Comparison of ENCODE assay signal across 16 cellular contexts in genomic region chr6:39927159-39927558, GRCh38. TPM values are rescaled to one million over a fixed set of nuclear protein-coding genes. Genes with fewer than 3 reads are reported as not detected.
DNase-seq lines count a peak whose midpoint lies in the region; ATAC-seq and TF ChIP-seq lines count a peak whose summit lies in the region.
"Had no signal": no experiment of that assay in that cellular context is flagged by ENCODE, and none has a peak within 500 bp of the region (broad histone marks: within the 10 kb centered on the region; RNA-seq: fewer than 3 reads in every experiment).

No MANE protein-coding gene starts in this region.

- H3K4me1 ChIP-seq in HEK293 (ENCODE audit: control insufficient read depth, insufficient read depth, low read length) (no peaks in the 10 kb centered on the region), thyroid gland (peaks cover 28 to 71% of the 10 kb centered on the region in 2 donors), colonic mucosa (peaks cover 9% of the 10 kb centered on the region)

- H3K4me3 ChIP-seq in HEK293 (ENCODE audit: low read depth, low read length): no peak overlapping the region
- no peak overlapping the region for H3K4me3 ChIP-seq in fibroblast of mammary gland (ENCODE audit: control insufficient read depth, low read depth, low read length)
- no peak overlapping the region for H3K4me3 ChIP-seq in thyroid gland (replicated peaks in 1 of 3)
- H3K4me3 ChIP-seq in colonic mucosa: no peak overlapping the region
- H3K4me3 ChIP-seq: mucosa of descending colon had no signal

- no peaks in the 10 kb centered on the region for H3K9me3 ChIP-seq in HEK293 (ENCODE audit: control insufficient read depth, insufficient read depth, low read depth, low read length)
- no peaks in the 10 kb centered on the region for H3K9me3 ChIP-seq in thyroid gland
- no peaks in the 10 kb centered on the region for H3K9me3 ChIP-seq in colonic mucosa
- H3K9me3 ChIP-seq: mucosa of descending colon had no signal

- H3K9me3 Mint-ChIP-seq in nephron progenitor cell: peaks cover 5% of the 10 kb centered on the region

- H3K27ac ChIP-seq in HEK293 (ENCODE audit: extremely low read depth, low read depth, low read length): no peak overlapping the region
- peak overlapping the region in 2 of 3 donors; percentile 41 to 69 for H3K27ac ChIP-seq in thyroid gland
- H3K27ac ChIP-seq in colonic mucosa: no peak overlapping the region

- POLR2A ChIA-PET in HEK293 (lab: Yijun Ruan, JAX): no interaction called here

- DNase-seq in SW480 (ENCODE audit: low spot score) (peak; percentile 34), fibroblast of mammary gland (ENCODE audit: low read depth) (peak; percentile 42), thyroid gland (peak in 1 of 2 donors; percentile 32), nephron progenitor cell (no peak), colonic mucosa (no peak)
- DNase-seq: activated CD4-positive, alpha-beta T cell treated with anti-CD3 and anti-CD28 coated beads, Interleukin-2, amount 10 ng/mL, durations not matched to agents 7 days and 5 days; activated effector memory CD4-positive, alpha-beta T cell treated with Interleukin-2 at 50 U/mL for 16 hours; CD8-positive, alpha-beta memory T cell; central memory CD4-positive, alpha-beta T cell; mucosa of descending colon; stimulated activated CD4-positive, alpha-beta T cell treated with anti-CD3 and anti-CD28 coated beads, Interleukin-2, amount 100 ng/mL, for 24 hours had no signal

- H3K4me1 Mint-ChIP-seq in nephron progenitor cell: peaks cover 24% of the 10 kb centered on the region
- H3K4me1 Mint-ChIP-seq: stimulated activated memory B cell treated with anti-CD40 and anti-IgM and Interleukin-4, amounts not matched to agents 10 μg/mL and 1 μg/mL and 100 μg/mL, for 72 hours had no signal

- peaks cover 48% of the 10 kb centered on the region for H3K36me3 Mint-ChIP-seq in nephron progenitor cell (ENCODE audit: low read depth)
- H3K36me3 Mint-ChIP-seq: CD8-positive, alpha-beta memory T cell; stimulated activated memory B cell treated with anti-CD40 and anti-IgM and Interleukin-4, amounts not matched to agents 10 μg/mL and 1 μg/mL and 100 μg/mL, for 72 hours had no signal

- no peak overlapping the region for H3K4me3 Mint-ChIP-seq in nephron progenitor cell
- H3K4me3 Mint-ChIP-seq: activated CD4-positive, alpha-beta T cell treated with anti-CD3 and anti-CD28 coated beads, Interleukin-2, amount 10 ng/mL, durations not matched to agents 7 days and 5 days; CD8-positive, alpha-beta memory T cell; stimulated activated memory B cell treated with anti-CD40 and anti-IgM and Interleukin-4, amounts not matched to agents 10 μg/mL and 1 μg/mL and 100 μg/mL, for 72 hours; T-helper 1 cell treated with Interleukin-12 subunit alpha and Interleukin-12 subunit beta and Interleukin-4 antibody, amounts not matched to agents 30 μg/mL and 1 μg/mL, for 36 hours had no signal

- H3K27ac Mint-ChIP-seq in nephron progenitor cell: no peak overlapping the region
- H3K27ac Mint-ChIP-seq: activated CD4-positive, alpha-beta T cell treated with anti-CD3 and anti-CD28 coated beads, Interleukin-2, amount 10 ng/mL, durations not matched to agents 7 days and 5 days; stimulated activated memory B cell treated with anti-CD40 and anti-IgM and Interleukin-4, amounts not matched to agents 10 μg/mL and 1 μg/mL and 100 μg/mL, for 72 hours had no signal

- intact Hi-C loops in thyroid gland (cut with DNase I): no loop called here
- intact Hi-C loops in colonic mucosa (cut with DNase I): no loop called here

- TF ChIP-seq CTCF in HEK293 (tag by site-specific recombination; IDR thresholded peaks at IDR 0.05): no peak
- TF ChIP-seq CTCF in fibroblast of mammary gland (conservative IDR thresholded peaks at IDR 0.05; ENCODE audit: control insufficient read depth, insufficient read depth, low read depth, low read length): no peak
- no peak for TF ChIP-seq CTCF in thyroid gland (IDR thresholded peaks at IDR 0.05)
- no peak for TF ChIP-seq CTCF in nephron progenitor cell (IDR thresholded peaks at IDR 0.05)
- no peak for TF ChIP-seq CTCF in colonic mucosa (IDR thresholded peaks at IDR 0.05)

- ATAC-seq in GM21576 (IDR thresholded peaks at IDR 0.05; ENCODE audit: unreplicated experiment): no peak
- ATAC-seq: mucosa of descending colon had no signal

- peaks cover 8% of the 10 kb centered on the region for H3K27me3 Mint-ChIP-seq in nephron progenitor cell (ENCODE audit: low read depth, poor library complexity)
- H3K27me3 Mint-ChIP-seq: activated CD4-positive, alpha-beta T cell treated with anti-CD3 and anti-CD28 coated beads, Interleukin-2, amount 10 ng/mL, durations not matched to agents 7 days and 5 days had no signal

- 94 to 96% methylated on average over 8 to 11 of the region's 11 CpGs for WGBS in thyroid gland, 2 donors

- H3K9ac ChIP-seq in colonic mucosa (ENCODE audit: low read depth in 2 of 2, low read length in 2 of 2): no peak overlapping the region

- TF ChIP-seq POLR2A in thyroid gland (IDR thresholded peaks at IDR 0.05): no peak

- H3K36me3 ChIP-seq in HEK293 (ENCODE audit: control insufficient read depth in 2 of 2, insufficient read depth in 1 of 2, low read length in 2 of 2) (peaks cover 3 to 42% of the 10 kb centered on the region in 2 experiments; a peak in 2 of 3 replicates), thyroid gland (peaks cover 9 to 11% of the 10 kb centered on the region in 2 donors), colonic mucosa (no peaks in the 10 kb centered on the region)

- CTCF ChIA-PET in HEK293 (lab: Yijun Ruan, JAX): interaction anchor here (0.6 kb wide), 1 partner anchor 576 kb away, joined by 3 read pairs; no protein-coding TSS in a partner anchor

- H3K27me3 ChIP-seq in thyroid gland: no peaks in the 10 kb centered on the region
- no peaks in the 10 kb centered on the region for H3K27me3 ChIP-seq in colonic mucosa

TF ChIP-seq in HEK293, 187 proteins besides CTCF, POLR2A, EP300 and RAD21:
- TF ChIP-seq SCRT2 (tag by site-specific recombination; IDR thresholded peaks at IDR 0.05): peak; percentile 61
- TF ChIP-seq TRIM28 (IDR thresholded peaks at IDR 0.05; ENCODE audit: borderline replicate concordance, low read length): no peak
TF ChIP-seq in HEK293: peak in this region for 1.

RNA-seq across cellular contexts. Expression of gene MOCS1, which starts 7.1 kb away (rescaled TPM):
- total RNA-seq in thyroid gland (10 to 100 TPM; 23.4 to 39.8 (median 33.1) TPM), colonic mucosa (10 to 100 TPM in 1 of 2 donors, 1 to 10 TPM in 1; 9.6 to 15.7 TPM)
- total RNA-seq: OCI-LY7 had no signal

Comparison
In these comparisons a context has a peak if more than half of its experiments do, and no peak if none do; other contexts are left out.
1. H3K27ac ChIP-seq: peak in thyroid gland (2 of 3); none in HEK293 (single experiment) and colonic mucosa (single experiment).
2. DNase-seq: peak in SW480 (single experiment) and fibroblast of mammary gland (single experiment); none in nephron progenitor cell (single experiment) and colonic mucosa (single experiment).